Comparison of ENCODE assay signal across 1 cellular context in genomic region chr12:56282581-56282980, GRCh38.
TF ChIP-seq lines count a peak whose summit lies in the region.

No MANE protein-coding gene starts in this region.

TF ChIP-seq in WTC11, 78 proteins besides CTCF, POLR2A, EP300 and RAD21 (continued from another document):
- no peak for TF ChIP-seq ZNF281 (CRISPR knock-in tag; IDR thresholded peaks at IDR 0.05)
TF ChIP-seq in WTC11: peak in this region for 0.
